ENCODE assay signal across 1 cellular context in the genomic region with DNA sequence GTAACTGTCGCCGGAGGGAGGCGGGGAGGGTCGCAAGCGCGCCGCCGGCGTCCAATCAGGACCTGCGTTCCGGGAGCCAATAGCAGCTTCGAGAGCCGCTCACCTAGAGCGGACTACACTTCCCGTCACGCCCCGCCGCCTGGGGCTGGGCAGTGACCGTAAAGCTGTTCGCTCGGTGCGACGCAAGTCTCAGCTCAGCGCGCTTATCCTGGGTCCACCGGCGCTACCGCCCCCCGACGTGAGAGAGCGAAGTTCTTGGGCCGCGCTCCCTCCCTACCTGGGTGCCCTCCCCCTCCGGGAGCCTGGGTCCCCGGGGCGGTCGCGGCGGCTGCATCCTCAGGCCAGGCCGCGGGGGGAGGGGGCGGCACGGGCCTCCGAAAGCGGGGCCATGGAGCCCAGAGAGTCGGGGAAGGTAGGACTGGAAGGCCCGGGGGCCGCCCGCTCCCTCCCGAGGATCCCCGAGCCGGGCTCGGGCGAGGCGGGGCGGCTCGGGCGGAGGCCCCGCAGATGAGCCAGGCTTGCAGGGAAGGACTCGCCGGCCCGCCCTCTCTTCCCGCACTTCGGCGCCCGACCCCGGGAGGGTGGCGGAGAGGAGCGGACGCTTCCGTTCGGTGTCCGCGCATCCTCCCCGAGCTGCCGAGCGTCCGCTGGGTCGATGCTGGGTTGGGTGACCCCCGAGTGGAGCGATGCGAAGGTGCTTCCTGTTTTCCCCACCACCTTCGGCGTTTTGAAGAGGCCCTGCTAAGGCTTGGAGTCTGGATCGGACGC.
TF ChIP-seq lines count a peak whose summit lies in the region.

A gene (plus strand): TSS at position 152 of the 768 bp plus-strand sequence. CDS start 237 bp downstream, at position 389.

TF ChIP-seq in K562, 482 proteins besides CTCF, POLR2A, EP300 and RAD21 (continued from another document and continues in another):
- TF ChIP-seq, protein P1, sequence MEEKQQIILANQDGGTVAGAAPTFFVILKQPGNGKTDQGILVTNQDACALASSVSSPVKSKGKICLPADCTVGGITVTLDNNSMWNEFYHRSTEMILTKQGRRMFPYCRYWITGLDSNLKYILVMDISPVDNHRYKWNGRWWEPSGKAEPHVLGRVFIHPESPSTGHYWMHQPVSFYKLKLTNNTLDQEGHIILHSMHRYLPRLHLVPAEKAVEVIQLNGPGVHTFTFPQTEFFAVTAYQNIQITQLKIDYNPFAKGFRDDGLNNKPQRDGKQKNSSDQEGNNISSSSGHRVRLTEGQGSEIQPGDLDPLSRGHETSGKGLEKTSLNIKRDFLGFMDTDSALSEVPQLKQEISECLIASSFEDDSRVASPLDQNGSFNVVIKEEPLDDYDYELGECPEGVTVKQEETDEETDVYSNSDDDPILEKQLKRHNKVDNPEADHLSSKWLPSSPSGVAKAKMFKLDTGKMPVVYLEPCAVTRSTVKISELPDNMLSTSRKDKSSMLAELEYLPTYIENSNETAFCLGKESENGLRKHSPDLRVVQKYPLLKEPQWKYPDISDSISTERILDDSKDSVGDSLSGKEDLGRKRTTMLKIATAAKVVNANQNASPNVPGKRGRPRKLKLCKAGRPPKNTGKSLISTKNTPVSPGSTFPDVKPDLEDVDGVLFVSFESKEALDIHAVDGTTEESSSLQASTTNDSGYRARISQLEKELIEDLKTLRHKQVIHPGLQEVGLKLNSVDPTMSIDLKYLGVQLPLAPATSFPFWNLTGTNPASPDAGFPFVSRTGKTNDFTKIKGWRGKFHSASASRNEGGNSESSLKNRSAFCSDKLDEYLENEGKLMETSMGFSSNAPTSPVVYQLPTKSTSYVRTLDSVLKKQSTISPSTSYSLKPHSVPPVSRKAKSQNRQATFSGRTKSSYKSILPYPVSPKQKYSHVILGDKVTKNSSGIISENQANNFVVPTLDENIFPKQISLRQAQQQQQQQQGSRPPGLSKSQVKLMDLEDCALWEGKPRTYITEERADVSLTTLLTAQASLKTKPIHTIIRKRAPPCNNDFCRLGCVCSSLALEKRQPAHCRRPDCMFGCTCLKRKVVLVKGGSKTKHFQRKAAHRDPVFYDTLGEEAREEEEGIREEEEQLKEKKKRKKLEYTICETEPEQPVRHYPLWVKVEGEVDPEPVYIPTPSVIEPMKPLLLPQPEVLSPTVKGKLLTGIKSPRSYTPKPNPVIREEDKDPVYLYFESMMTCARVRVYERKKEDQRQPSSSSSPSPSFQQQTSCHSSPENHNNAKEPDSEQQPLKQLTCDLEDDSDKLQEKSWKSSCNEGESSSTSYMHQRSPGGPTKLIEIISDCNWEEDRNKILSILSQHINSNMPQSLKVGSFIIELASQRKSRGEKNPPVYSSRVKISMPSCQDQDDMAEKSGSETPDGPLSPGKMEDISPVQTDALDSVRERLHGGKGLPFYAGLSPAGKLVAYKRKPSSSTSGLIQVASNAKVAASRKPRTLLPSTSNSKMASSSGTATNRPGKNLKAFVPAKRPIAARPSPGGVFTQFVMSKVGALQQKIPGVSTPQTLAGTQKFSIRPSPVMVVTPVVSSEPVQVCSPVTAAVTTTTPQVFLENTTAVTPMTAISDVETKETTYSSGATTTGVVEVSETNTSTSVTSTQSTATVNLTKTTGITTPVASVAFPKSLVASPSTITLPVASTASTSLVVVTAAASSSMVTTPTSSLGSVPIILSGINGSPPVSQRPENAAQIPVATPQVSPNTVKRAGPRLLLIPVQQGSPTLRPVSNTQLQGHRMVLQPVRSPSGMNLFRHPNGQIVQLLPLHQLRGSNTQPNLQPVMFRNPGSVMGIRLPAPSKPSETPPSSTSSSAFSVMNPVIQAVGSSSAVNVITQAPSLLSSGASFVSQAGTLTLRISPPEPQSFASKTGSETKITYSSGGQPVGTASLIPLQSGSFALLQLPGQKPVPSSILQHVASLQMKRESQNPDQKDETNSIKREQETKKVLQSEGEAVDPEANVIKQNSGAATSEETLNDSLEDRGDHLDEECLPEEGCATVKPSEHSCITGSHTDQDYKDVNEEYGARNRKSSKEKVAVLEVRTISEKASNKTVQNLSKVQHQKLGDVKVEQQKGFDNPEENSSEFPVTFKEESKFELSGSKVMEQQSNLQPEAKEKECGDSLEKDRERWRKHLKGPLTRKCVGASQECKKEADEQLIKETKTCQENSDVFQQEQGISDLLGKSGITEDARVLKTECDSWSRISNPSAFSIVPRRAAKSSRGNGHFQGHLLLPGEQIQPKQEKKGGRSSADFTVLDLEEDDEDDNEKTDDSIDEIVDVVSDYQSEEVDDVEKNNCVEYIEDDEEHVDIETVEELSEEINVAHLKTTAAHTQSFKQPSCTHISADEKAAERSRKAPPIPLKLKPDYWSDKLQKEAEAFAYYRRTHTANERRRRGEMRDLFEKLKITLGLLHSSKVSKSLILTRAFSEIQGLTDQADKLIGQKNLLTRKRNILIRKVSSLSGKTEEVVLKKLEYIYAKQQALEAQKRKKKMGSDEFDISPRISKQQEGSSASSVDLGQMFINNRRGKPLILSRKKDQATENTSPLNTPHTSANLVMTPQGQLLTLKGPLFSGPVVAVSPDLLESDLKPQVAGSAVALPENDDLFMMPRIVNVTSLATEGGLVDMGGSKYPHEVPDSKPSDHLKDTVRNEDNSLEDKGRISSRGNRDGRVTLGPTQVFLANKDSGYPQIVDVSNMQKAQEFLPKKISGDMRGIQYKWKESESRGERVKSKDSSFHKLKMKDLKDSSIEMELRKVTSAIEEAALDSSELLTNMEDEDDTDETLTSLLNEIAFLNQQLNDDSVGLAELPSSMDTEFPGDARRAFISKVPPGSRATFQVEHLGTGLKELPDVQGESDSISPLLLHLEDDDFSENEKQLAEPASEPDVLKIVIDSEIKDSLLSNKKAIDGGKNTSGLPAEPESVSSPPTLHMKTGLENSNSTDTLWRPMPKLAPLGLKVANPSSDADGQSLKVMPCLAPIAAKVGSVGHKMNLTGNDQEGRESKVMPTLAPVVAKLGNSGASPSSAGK (IDR thresholded peaks at IDR 0.05), result no peak
- TF ChIP-seq SP2 (IDR thresholded peaks at IDR 0.05; ENCODE audit: extremely low read depth, low read depth, low read length, poor library complexity, severe bottlenecking) (peak; percentile 8), NFXL1 (CRISPR knock-in tag; IDR thresholded peaks at IDR 0.05) (0 out of 2 replicates have a peak, but pooled peaks have one; percentile 51), GATAD2B (IDR thresholded peaks at IDR 0.05; ENCODE audit: borderline replicate concordance) (peak; percentile 70; the same call in 1 of the 2 replicates), ESRRB (CRISPR knock-in tag; IDR thresholded peaks at IDR 0.05; ENCODE audit: borderline replicate concordance) (no peak), NBN (IDR thresholded peaks at IDR 0.05; ENCODE audit: low read depth) (no peak), ARNT (IDR thresholded peaks at IDR 0.05) (no peak), FOXA1 (IDR thresholded peaks at IDR 0.05; ENCODE audit: borderline replicate concordance) (no peak), E2F3 (CRISPR knock-in tag; IDR thresholded peaks at IDR 0.05) (peak; percentile 33; the same call in 1 of the 2 replicates), GTF2E2 (tag; IDR thresholded peaks at IDR 0.05) (no peak), ZNF316 (IDR thresholded peaks at IDR 0.05) (no peak), SRSF7 (optimal IDR thresholded peaks at IDR 0.05; ENCODE audit: low read depth, low read length) (no peak), CHD2 (IDR thresholded peaks at IDR 0.05; ENCODE audit: low read depth, low read length) (peak; percentile 62; the same call in 1 of the 2 replicates), GATAD2A (IDR thresholded peaks at IDR 0.05) (peak; percentile 13; the same call in 1 of the 2 replicates), SNRNP70 (optimal IDR thresholded peaks at IDR 0.05; ENCODE audit: low read depth, low read length) (no peak), ZNF124 (CRISPR knock-in tag; IDR thresholded peaks at IDR 0.05) (0 out of 2 replicates have a peak, but pooled peaks have one; percentile 69), YBX1 (IDR thresholded peaks at IDR 0.05) (no peak), IFI16 (CRISPR knock-in tag; IDR thresholded peaks at IDR 0.05) (no peak), PRPF4 (IDR thresholded peaks at IDR 0.05; ENCODE audit: insufficient read depth, low read depth, low read length, poor library complexity, severe bottlenecking) (no peak), KAT8 (IDR thresholded peaks at IDR 0.05; ENCODE audit: low read depth) (no peak), ATF1 (CRISPR knock-in tag; IDR thresholded peaks at IDR 0.05) (no peak), ATF1 (tag; IDR thresholded peaks at IDR 0.05) (peak; percentile 88), HCFC1 (IDR thresholded peaks at IDR 0.05; ENCODE audit: low read depth, low read length) (peak; percentile 100), FOSL1 (tag; conservative IDR thresholded peaks at IDR 0.05) (no peak), FOS (IDR thresholded peaks at IDR 0.05; ENCODE audit: extremely low read depth, insufficient read length) (peak; percentile 80)
- TF ChIP-seq, protein P2, sequence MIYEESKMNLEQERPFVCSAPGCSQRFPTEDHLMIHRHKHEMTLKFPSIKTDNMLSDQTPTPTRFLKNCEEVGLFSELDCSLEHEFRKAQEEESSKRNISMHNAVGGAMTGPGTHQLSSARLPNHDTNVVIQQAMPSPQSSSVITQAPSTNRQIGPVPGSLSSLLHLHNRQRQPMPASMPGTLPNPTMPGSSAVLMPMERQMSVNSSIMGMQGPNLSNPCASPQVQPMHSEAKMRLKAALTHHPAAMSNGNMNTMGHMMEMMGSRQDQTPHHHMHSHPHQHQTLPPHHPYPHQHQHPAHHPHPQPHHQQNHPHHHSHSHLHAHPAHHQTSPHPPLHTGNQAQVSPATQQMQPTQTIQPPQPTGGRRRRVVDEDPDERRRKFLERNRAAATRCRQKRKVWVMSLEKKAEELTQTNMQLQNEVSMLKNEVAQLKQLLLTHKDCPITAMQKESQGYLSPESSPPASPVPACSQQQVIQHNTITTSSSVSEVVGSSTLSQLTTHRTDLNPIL (CRISPR knock-in tag; IDR thresholded peaks at IDR 0.05), result no peak
- TF ChIP-seq, protein P3, sequence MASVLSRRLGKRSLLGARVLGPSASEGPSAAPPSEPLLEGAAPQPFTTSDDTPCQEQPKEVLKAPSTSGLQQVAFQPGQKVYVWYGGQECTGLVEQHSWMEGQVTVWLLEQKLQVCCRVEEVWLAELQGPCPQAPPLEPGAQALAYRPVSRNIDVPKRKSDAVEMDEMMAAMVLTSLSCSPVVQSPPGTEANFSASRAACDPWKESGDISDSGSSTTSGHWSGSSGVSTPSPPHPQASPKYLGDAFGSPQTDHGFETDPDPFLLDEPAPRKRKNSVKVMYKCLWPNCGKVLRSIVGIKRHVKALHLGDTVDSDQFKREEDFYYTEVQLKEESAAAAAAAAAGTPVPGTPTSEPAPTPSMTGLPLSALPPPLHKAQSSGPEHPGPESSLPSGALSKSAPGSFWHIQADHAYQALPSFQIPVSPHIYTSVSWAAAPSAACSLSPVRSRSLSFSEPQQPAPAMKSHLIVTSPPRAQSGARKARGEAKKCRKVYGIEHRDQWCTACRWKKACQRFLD (CRISPR knock-in tag; IDR thresholded peaks at IDR 0.05), result peak; percentile 83; the same call in 1 of the 2 replicates
- TF ChIP-seq, protein P4, sequence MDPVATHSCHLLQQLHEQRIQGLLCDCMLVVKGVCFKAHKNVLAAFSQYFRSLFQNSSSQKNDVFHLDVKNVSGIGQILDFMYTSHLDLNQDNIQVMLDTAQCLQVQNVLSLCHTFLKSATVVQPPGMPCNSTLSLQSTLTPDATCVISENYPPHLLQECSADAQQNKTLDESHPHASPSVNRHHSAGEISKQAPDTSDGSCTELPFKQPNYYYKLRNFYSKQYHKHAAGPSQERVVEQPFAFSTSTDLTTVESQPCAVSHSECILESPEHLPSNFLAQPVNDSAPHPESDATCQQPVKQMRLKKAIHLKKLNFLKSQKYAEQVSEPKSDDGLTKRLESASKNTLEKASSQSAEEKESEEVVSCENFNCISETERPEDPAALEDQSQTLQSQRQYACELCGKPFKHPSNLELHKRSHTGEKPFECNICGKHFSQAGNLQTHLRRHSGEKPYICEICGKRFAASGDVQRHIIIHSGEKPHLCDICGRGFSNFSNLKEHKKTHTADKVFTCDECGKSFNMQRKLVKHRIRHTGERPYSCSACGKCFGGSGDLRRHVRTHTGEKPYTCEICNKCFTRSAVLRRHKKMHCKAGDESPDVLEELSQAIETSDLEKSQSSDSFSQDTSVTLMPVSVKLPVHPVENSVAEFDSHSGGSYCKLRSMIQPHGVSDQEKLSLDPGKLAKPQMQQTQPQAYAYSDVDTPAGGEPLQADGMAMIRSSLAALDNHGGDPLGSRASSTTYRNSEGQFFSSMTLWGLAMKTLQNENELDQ (CRISPR knock-in tag; IDR thresholded peaks at IDR 0.05; ENCODE audit: borderline replicate concordance), result no peak
- TF ChIP-seq, protein P5, sequence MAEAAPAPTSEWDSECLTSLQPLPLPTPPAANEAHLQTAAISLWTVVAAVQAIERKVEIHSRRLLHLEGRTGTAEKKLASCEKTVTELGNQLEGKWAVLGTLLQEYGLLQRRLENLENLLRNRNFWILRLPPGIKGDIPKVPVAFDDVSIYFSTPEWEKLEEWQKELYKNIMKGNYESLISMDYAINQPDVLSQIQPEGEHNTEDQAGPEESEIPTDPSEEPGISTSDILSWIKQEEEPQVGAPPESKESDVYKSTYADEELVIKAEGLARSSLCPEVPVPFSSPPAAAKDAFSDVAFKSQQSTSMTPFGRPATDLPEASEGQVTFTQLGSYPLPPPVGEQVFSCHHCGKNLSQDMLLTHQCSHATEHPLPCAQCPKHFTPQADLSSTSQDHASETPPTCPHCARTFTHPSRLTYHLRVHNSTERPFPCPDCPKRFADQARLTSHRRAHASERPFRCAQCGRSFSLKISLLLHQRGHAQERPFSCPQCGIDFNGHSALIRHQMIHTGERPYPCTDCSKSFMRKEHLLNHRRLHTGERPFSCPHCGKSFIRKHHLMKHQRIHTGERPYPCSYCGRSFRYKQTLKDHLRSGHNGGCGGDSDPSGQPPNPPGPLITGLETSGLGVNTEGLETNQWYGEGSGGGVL (CRISPR knock-in tag; IDR thresholded peaks at IDR 0.05), result no peak
- TF ChIP-seq, protein P6, sequence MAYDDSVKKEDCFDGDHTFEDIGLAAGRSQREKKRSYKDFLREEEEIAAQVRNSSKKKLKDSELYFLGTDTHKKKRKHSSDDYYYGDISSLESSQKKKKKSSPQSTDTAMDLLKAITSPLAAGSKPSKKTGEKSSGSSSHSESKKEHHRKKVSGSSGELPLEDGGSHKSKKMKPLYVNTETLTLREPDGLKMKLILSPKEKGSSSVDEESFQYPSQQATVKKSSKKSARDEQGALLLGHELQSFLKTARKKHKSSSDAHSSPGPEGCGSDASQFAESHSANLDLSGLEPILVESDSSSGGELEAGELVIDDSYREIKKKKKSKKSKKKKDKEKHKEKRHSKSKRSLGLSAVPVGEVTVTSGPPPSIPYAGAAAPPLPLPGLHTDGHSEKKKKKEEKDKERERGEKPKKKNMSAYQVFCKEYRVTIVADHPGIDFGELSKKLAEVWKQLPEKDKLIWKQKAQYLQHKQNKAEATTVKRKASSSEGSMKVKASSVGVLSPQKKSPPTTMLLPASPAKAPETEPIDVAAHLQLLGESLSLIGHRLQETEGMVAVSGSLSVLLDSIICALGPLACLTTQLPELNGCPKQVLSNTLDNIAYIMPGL (CRISPR knock-in tag; IDR thresholded peaks at IDR 0.05), result 0 out of 2 replicates have a peak, but pooled peaks have one; percentile 57
- TF ChIP-seq, protein P7, sequence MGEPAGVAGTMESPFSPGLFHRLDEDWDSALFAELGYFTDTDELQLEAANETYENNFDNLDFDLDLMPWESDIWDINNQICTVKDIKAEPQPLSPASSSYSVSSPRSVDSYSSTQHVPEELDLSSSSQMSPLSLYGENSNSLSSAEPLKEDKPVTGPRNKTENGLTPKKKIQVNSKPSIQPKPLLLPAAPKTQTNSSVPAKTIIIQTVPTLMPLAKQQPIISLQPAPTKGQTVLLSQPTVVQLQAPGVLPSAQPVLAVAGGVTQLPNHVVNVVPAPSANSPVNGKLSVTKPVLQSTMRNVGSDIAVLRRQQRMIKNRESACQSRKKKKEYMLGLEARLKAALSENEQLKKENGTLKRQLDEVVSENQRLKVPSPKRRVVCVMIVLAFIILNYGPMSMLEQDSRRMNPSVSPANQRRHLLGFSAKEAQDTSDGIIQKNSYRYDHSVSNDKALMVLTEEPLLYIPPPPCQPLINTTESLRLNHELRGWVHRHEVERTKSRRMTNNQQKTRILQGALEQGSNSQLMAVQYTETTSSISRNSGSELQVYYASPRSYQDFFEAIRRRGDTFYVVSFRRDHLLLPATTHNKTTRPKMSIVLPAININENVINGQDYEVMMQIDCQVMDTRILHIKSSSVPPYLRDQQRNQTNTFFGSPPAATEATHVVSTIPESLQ (CRISPR knock-in tag; IDR thresholded peaks at IDR 0.05), result peak; percentile 47; the same call in 1 of the 2 replicates
